ENCODE assay signal across 8 cellular contexts in the genomic region with DNA sequence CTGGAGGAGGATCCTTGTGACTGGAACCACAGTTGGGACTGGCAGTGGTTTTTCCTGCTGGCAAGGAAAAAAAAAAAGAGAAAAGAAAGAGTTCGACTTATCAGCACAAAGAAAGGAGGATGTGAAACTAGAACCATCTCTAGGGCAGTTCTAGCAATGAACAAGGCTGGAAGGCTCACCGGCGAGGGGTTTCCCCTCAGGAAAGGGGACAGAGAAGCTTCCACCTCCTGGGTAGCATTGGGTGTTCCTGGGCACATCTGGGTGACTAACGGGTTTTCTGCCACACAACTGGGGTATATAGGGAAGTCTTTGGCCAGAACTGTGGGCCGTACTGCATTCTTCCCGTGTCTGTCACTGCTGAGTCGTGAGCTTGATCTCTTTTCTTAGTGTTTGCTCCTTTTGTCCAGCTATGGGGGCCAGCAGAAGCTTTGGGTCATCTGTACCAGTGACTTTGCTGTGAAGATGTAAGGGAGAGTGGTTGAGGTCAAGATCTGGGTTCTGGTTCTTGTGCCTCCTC.
DNase-seq lines count a peak whose midpoint lies in the region; ATAC-seq and TF ChIP-seq lines count a peak whose summit lies in the region.

No MANE protein-coding gene starts in this region.

- TF ChIP-seq CTCF in progenitor cell of endocrine pancreas (IDR thresholded peaks at IDR 0.05; ENCODE audit: unreplicated experiment) (no peak), RWPE1 (conservative IDR thresholded peaks at IDR 0.05; ENCODE audit: low read depth) (no peak)

- ATAC-seq in GM21515 (IDR thresholded peaks at IDR 0.05; ENCODE audit: unreplicated experiment) (peak; percentile 79), HG03571 (IDR thresholded peaks at IDR 0.05; ENCODE audit: unreplicated experiment) (peak; percentile 85), aorta (ENCODE audit: low FRiP score) (no peak)
- ATAC-seq in activated CD8-positive, alpha-beta memory T cell treated with anti-CD3 and anti-CD28 coated beads, Interleukin-2, amount 10 ng/mL, durations not matched to agents 7 days and 5 days, result peak; percentile 11

- no peaks in the 10 kb centered on the region for H3K36me3 ChIP-seq in aorta (ENCODE audit: control insufficient read depth in 1 of 2, insufficient read depth in 2 of 2, low read length in 1 of 2)

- H3K27ac ChIP-seq in aorta (ENCODE audit: low read depth in 1 of 2, low read length in 2 of 2) (no peak overlapping the region), RWPE1 (no peak overlapping the region)

- peak overlapping the region; percentile 69 for H3K27ac Mint-ChIP-seq in activated CD8-positive, alpha-beta memory T cell treated with anti-CD3 and anti-CD28 coated beads, Interleukin-2, amount 10 ng/mL, durations not matched to agents 7 days and 5 days
- H3K27ac Mint-ChIP-seq in progenitor cell of endocrine pancreas, result peak overlapping the region; percentile 63

- peaks cover 55% of the 10 kb centered on the region for H3K4me1 Mint-ChIP-seq in activated CD8-positive, alpha-beta memory T cell treated with anti-CD3 and anti-CD28 coated beads, Interleukin-2, amount 10 ng/mL, durations not matched to agents 7 days and 5 days
- H3K4me1 Mint-ChIP-seq in progenitor cell of endocrine pancreas (ENCODE audit: low read depth), result peaks cover 30% of the 10 kb centered on the region

- peak; percentile 46 for DNase-seq in GM03348 (ENCODE audit: low spot score)
- peak; percentile 50 for DNase-seq in activated CD8-positive, alpha-beta memory T cell treated with anti-CD3 and anti-CD28 coated beads, Interleukin-2, amount 10 ng/mL, durations not matched to agents 7 days and 5 days
- DNase-seq in progenitor cell of endocrine pancreas (ENCODE audit: low spot score, unreplicated experiment), result no peak
- no peak for DNase-seq in aorta
- DNase-seq in NCI-H1092 treated with DMSO at 0.1 percent for 48 hours (lab: John Stamatoyannopoulos, UW), result no peak
- no peak for DNase-seq in RWPE1 (ENCODE audit: low spot score)

- peaks cover 10% of the 10 kb centered on the region for H3K36me3 Mint-ChIP-seq in activated CD8-positive, alpha-beta memory T cell treated with anti-CD3 and anti-CD28 coated beads, Interleukin-2, amount 10 ng/mL, durations not matched to agents 7 days and 5 days
- H3K36me3 Mint-ChIP-seq in progenitor cell of endocrine pancreas (ENCODE audit: insufficient read depth), result no peaks in the 10 kb centered on the region

- CTCF ChIA-PET in activated CD8-positive, alpha-beta memory T cell treated with anti-CD3 and anti-CD28 coated beads, Interleukin-2, amount 10 ng/mL, durations not matched to agents 7 days and 5 days (lab: Charles Lee), result interaction anchor here (0.6 to 13.6 kb wide), 15 partner anchors 10 to 259 kb away, joined by 3 to 226 read pairs (median 5); a partner anchor contains a TSS
- CTCF ChIA-PET in RWPE1 (lab: Yijun Ruan, JAX), result interaction anchor here (0.5 to 6.9 kb wide), 3 partner anchors 10 to 172 kb away, joined by 3 to 108 read pairs (median 4); no protein-coding TSS in a partner anchor

- peak overlapping the region; percentile 23 for H3K4me3 Mint-ChIP-seq in activated CD8-positive, alpha-beta memory T cell treated with anti-CD3 and anti-CD28 coated beads, Interleukin-2, amount 10 ng/mL, durations not matched to agents 7 days and 5 days
- no peak overlapping the region for H3K4me3 Mint-ChIP-seq in progenitor cell of endocrine pancreas (ENCODE audit: low read depth)

- H3K9me3 Mint-ChIP-seq in activated CD8-positive, alpha-beta memory T cell treated with anti-CD3 and anti-CD28 coated beads, Interleukin-2, amount 10 ng/mL, durations not matched to agents 7 days and 5 days (ENCODE audit: low read depth), result no peaks in the 10 kb centered on the region
- H3K9me3 Mint-ChIP-seq in progenitor cell of endocrine pancreas (ENCODE audit: low read depth), result no peaks in the 10 kb centered on the region

- no peak overlapping the region for H3K4me3 ChIP-seq in aorta (ENCODE audit: low read length in 2 of 2)

- H3K27me3 Mint-ChIP-seq in activated CD8-positive, alpha-beta memory T cell treated with anti-CD3 and anti-CD28 coated beads, Interleukin-2, amount 10 ng/mL, durations not matched to agents 7 days and 5 days, result no peaks in the 10 kb centered on the region
- H3K27me3 Mint-ChIP-seq in progenitor cell of endocrine pancreas, result no peaks in the 10 kb centered on the region

- POLR2A ChIA-PET in RWPE1 (lab: Yijun Ruan, JAX; ENCODE audit: low non-redundant PET), result no interaction called here

- WGBS in aorta, 2 donors, result 74 to 79% methylated on average over 7 of the region's 7 CpGs

- H3K27me3 ChIP-seq in aorta (ENCODE audit: control insufficient read depth in 1 of 2, insufficient read depth in 2 of 2, low read length in 1 of 2), result no peaks in the 10 kb centered on the region

- intact Hi-C loops in aorta (cut with DNase I), result loop anchor here in 1 of 2 donors (5.0 to 10.0 kb wide), 2 partner anchors 170 to 262 kb away; a partner anchor contains a TSS

- H3K9me3 ChIP-seq in aorta (ENCODE audit: control insufficient read depth, low read length), result no peaks in the 10 kb centered on the region

- no peaks in the 10 kb centered on the region for H3K4me1 ChIP-seq in aorta (ENCODE audit: control insufficient read depth in 1 of 2, insufficient read depth in 2 of 2, low read length in 2 of 2)

Comparison
In these comparisons a context has a peak if more than half of its experiments do, and no peak if none do; other contexts are left out.
1. DNase-seq: peak in GM03348 (single experiment) and activated CD8-positive, alpha-beta memory T cell treated with anti-CD3 and anti-CD28 coated beads, Interleukin-2, amount 10 ng/mL, durations not matched to agents 7 days and 5 days (single experiment); none in progenitor cell of endocrine pancreas (single experiment), aorta (0 of 2), NCI-H1092 treated with DMSO at 0.1 percent for 48 hours (single experiment) and RWPE1 (single experiment).